In genomic region chr7:121133444-121133843, GRCh38 we compare ENCODE assay signal across 37 cellular contexts.
"Had no signal": no experiment of that assay in that cellular context is flagged by ENCODE, and none has a peak within 500 bp of the region (broad histone marks: within the 10 kb centered on the region; RNA-seq: fewer than 3 reads in every experiment).

No MANE protein-coding gene starts in this region.

- H3K36me3 Mint-ChIP-seq: activated CD4-positive, alpha-beta memory T cell treated with anti-CD3 and anti-CD28 coated beads for 36 hours; activated naive CD4-positive, alpha-beta T cell treated with anti-CD3 and anti-CD28 coated beads, Interleukin-2, amount 50 U/mL, for 72 hours; activated naive CD8-positive, alpha-beta T cell treated with anti-CD3 and anti-CD28 coated beads for 36 hours; WTC11 had no signal

- H3K4me3 ChIP-seq: adrenal gland, body of pancreas, breast epithelium had no signal

- H3K36me3 ChIP-seq: brain microvascular endothelial cell, breast epithelium, WERI-Rb-1 had no signal

- DNase-seq: activated CD4-positive, alpha-beta memory T cell treated with anti-CD3 and anti-CD28 coated beads for 36 hours; activated CD4-positive, alpha-beta T cell treated with anti-CD3 and anti-CD28 coated beads for 1 hour; activated CD4-positive, alpha-beta T cell treated with anti-CD3 and anti-CD28 coated beads for 36 hours; activated CD4-positive, alpha-beta T cell treated with anti-CD3 and anti-CD28 coated beads for 48 hours; activated CD4-positive, alpha-beta T cell treated with anti-CD3 and anti-CD28 coated beads, Interleukin-2, amount 50 U/mL, for 1 hour; activated CD4-positive, alpha-beta T cell treated with anti-CD3 and anti-CD28 coated beads, Interleukin-2, amount 50 U/mL, for 4 hours; activated CD4-positive, CD25-positive, alpha-beta regulatory T cell; activated CD8-positive, alpha-beta memory T cell treated with anti-CD3 and anti-CD28 coated beads, Interleukin-2, amount 50 U/mL, for 4 hours; activated CD8-positive, alpha-beta T cell treated with anti-CD3 and anti-CD28 coated beads for 36 hours; activated effector memory CD4-positive, alpha-beta T cell treated with anti-CD3 and anti-CD28 coated beads, Interleukin-2, amount 50 U/mL, for 16 hours; activated gamma-delta T cell treated with Interleukin-2 at 50 U/mL for 16 hours; activated naive CD4-positive, alpha-beta T cell; activated naive CD4-positive, alpha-beta T cell treated with anti-CD3 and anti-CD28 coated beads for 36 hours; activated naive CD4-positive, alpha-beta T cell treated with anti-CD3 and anti-CD28 coated beads, Interleukin-2, amount 50 U/mL, for 16 hours; activated naive CD8-positive, alpha-beta T cell treated with anti-CD3 and anti-CD28 coated beads for 36 hours; activated T-cell treated with anti-CD3 and anti-CD28 coated beads for 4 hours; activated T-cell treated with anti-CD3 and anti-CD28 coated beads, Interleukin-2, amount 50 U/mL, for 1 hour; activated T-cell treated with anti-CD3 and anti-CD28 coated beads, Interleukin-2, amount 50 U/mL, for 4 hours; activated T-cell treated with anti-CD3 and anti-CD28 coated beads, Interleukin-2, amount 50 U/mL, for 72 hours; adrenal gland; amniotic stem cell; aorta; body of pancreas; brain microvascular endothelial cell; central memory CD4-positive, alpha-beta T cell; T-helper 1 cell; T-helper 2 cell; T-helper 9 cell; WERI-Rb-1 had no signal

- H3K4me3 Mint-ChIP-seq: activated CD4-positive, alpha-beta memory T cell treated with anti-CD3 and anti-CD28 coated beads for 36 hours; activated CD4-positive, alpha-beta T cell treated with anti-CD3 and anti-CD28 coated beads for 36 hours; activated CD8-positive, alpha-beta T cell treated with anti-CD3 and anti-CD28 coated beads for 36 hours; activated naive CD4-positive, alpha-beta T cell treated with anti-CD3 and anti-CD28 coated beads for 36 hours; activated naive CD8-positive, alpha-beta T cell treated with anti-CD3 and anti-CD28 coated beads for 36 hours; activated T-cell treated with anti-CD3 and anti-CD28 coated beads, Interleukin-2, amount 50 U/mL, for 4 hours; activated T-cell treated with anti-CD3 and anti-CD28 coated beads, Interleukin-2, amount 50 U/mL, for 72 hours; activated T-helper 1 cell treated with anti-CD3 and anti-CD28 coated beads, Interleukin-12 subunit alpha, Interleukin-12 subunit beta, Interleukin-2, Interleukin-4 antibody, amounts not matched to agents 30 ng/mL and 10 ng/mL and 1 ng/mL, durations not matched to agents 14 hours and 24 hours and 36 hours; activated T-helper 17 cell treated with anti-CD3 and anti-CD28 coated beads, Interleukin-2, amount 50 U/mL, for 72 hours; T-helper 1 cell treated with Interleukin-12 subunit alpha and Interleukin-12 subunit beta and Interleukin-4 antibody, amounts not matched to agents 30 μg/mL and 1 μg/mL, for 36 hours; T-helper 2 cell treated with Interferon-gamma antibody and Interleukin-4, amounts not matched to agents 5 μg/mL and 100 μg/mL, for 36 hours; WTC11 had no signal

- H3K27ac Mint-ChIP-seq: activated CD4-positive, alpha-beta memory T cell treated with anti-CD3 and anti-CD28 coated beads for 36 hours; activated CD4-positive, alpha-beta T cell treated with anti-CD3 and anti-CD28 coated beads for 36 hours; activated CD8-positive, alpha-beta T cell treated with anti-CD3 and anti-CD28 coated beads for 36 hours; activated naive CD4-positive, alpha-beta T cell treated with anti-CD3 and anti-CD28 coated beads for 36 hours; activated naive CD4-positive, alpha-beta T cell treated with anti-CD3 and anti-CD28 coated beads, Interleukin-2, amount 50 U/mL, for 72 hours; activated naive CD8-positive, alpha-beta T cell treated with anti-CD3 and anti-CD28 coated beads for 36 hours; activated T-cell treated with anti-CD3 and anti-CD28 coated beads, Interleukin-2, amount 50 U/mL, for 72 hours; activated T-helper 1 cell treated with anti-CD3 and anti-CD28 coated beads, Interleukin-12 subunit alpha, Interleukin-12 subunit beta, Interleukin-2, Interleukin-4 antibody, amounts not matched to agents 30 ng/mL and 10 ng/mL and 1 ng/mL, durations not matched to agents 14 hours and 24 hours and 36 hours; activated T-helper 17 cell treated with anti-CD3 and anti-CD28 coated beads, Interleukin-2, amount 50 U/mL, for 72 hours; T-helper 1 cell treated with Interleukin-12 subunit alpha and Interleukin-12 subunit beta and Interleukin-4 antibody, amounts not matched to agents 30 μg/mL and 1 μg/mL, for 36 hours; T-helper 2 cell treated with Interferon-gamma antibody and Interleukin-4, amounts not matched to agents 5 μg/mL and 100 μg/mL, for 36 hours; WTC11 had no signal

- H3K9me3 Mint-ChIP-seq: activated CD4-positive, alpha-beta memory T cell treated with anti-CD3 and anti-CD28 coated beads for 36 hours; activated CD8-positive, alpha-beta T cell treated with anti-CD3 and anti-CD28 coated beads for 36 hours; activated naive CD4-positive, alpha-beta T cell treated with anti-CD3 and anti-CD28 coated beads for 36 hours; activated naive CD4-positive, alpha-beta T cell treated with anti-CD3 and anti-CD28 coated beads, Interleukin-2, amount 50 U/mL, for 72 hours; activated naive CD8-positive, alpha-beta T cell treated with anti-CD3 and anti-CD28 coated beads for 36 hours; activated T-cell treated with anti-CD3 and anti-CD28 coated beads, Interleukin-2, amount 50 U/mL, for 4 hours; activated T-cell treated with anti-CD3 and anti-CD28 coated beads, Interleukin-2, amount 50 U/mL, for 72 hours; activated T-helper 1 cell treated with anti-CD3 and anti-CD28 coated beads, Interleukin-12 subunit alpha, Interleukin-12 subunit beta, Interleukin-2, Interleukin-4 antibody, amounts not matched to agents 30 ng/mL and 10 ng/mL and 1 ng/mL, durations not matched to agents 14 hours and 24 hours and 36 hours; activated T-helper 17 cell treated with anti-CD3 and anti-CD28 coated beads, Interleukin-2, amount 50 U/mL, for 72 hours; T-helper 1 cell treated with Interleukin-12 subunit alpha and Interleukin-12 subunit beta and Interleukin-4 antibody, amounts not matched to agents 30 μg/mL and 1 μg/mL, for 36 hours; T-helper 2 cell treated with Interferon-gamma antibody and Interleukin-4, amounts not matched to agents 5 μg/mL and 100 μg/mL, for 36 hours; WTC11 had no signal

- H3K27me3 Mint-ChIP-seq: activated CD4-positive, alpha-beta memory T cell treated with anti-CD3 and anti-CD28 coated beads for 36 hours had no signal

- H3K27ac ChIP-seq: adrenal gland, body of pancreas, brain microvascular endothelial cell, breast epithelium, WERI-Rb-1 had no signal

- H3K4me1 ChIP-seq: adrenal gland, body of pancreas, breast epithelium had no signal

- H3K9me3 ChIP-seq: adrenal gland, body of pancreas, breast epithelium had no signal

- H3K4me1 Mint-ChIP-seq: activated T-helper 17 cell treated with anti-CD3 and anti-CD28 coated beads, Interleukin-2, amount 50 U/mL, for 72 hours had no signal

- H3K27me3 ChIP-seq: adrenal gland, body of pancreas, brain microvascular endothelial cell, breast epithelium had no signal

- ATAC-seq: activated CD4-positive, alpha-beta T cell treated with anti-CD3 and anti-CD28 coated beads for 36 hours; activated CD4-positive, CD25-positive, alpha-beta regulatory T cell treated with anti-CD3 and anti-CD28 coated beads, Interleukin-2, amount 50 U/mL, for 24 hours; activated CD8-positive, alpha-beta T cell treated with anti-CD3 and anti-CD28 coated beads for 36 hours; activated naive CD4-positive, alpha-beta T cell treated with anti-CD3 and anti-CD28 coated beads, Interleukin-2, amount 50 U/mL, for 72 hours; activated T-cell treated with anti-CD3 and anti-CD28 coated beads, Interleukin-2, amount 50 U/mL, for 4 hours; activated T-cell treated with anti-CD3 and anti-CD28 coated beads, Interleukin-2, amount 50 U/mL, for 72 hours; activated T-helper 17 cell treated with anti-CD3 and anti-CD28 coated beads, Interleukin-2, amount 50 U/mL, for 72 hours; body of pancreas; WTC11 had no signal
